9 cellular contexts compared by ENCODE assay signal in genomic region chr11:86062719-86063118, GRCh38. TPM values are rescaled to one million over a fixed set of nuclear protein-coding genes. Genes with fewer than 3 reads are reported as not detected.
DNase-seq lines count a peak whose midpoint lies in the region; ATAC-seq and TF ChIP-seq lines count a peak whose summit lies in the region.
"Had no signal": no experiment of that assay in that cellular context is flagged by ENCODE, and none has a peak within 500 bp of the region (broad histone marks: within the 10 kb centered on the region; RNA-seq: fewer than 3 reads in every experiment).

No MANE protein-coding gene starts in this region.

- peak overlapping the region; percentile 95 for H3K4me3 Mint-ChIP-seq in activated T-helper 17 cell treated with anti-CD3 and anti-CD28 coated beads, Interleukin-2, amount 50 U/mL, for 72 hours

- peaks cover 100% of the 10 kb centered on the region for H3K79me2 ChIP-seq in SK-N-SH (ENCODE audit: insufficient read depth)

- DNase-seq in SK-N-SH (no peak), right cardiac atrium (no peak), suprapubic skin (ENCODE audit: low spot score in 2 of 2) (no peak), erythroblast (lab: John Stamatoyannopoulos, UW) (no peak), G401 (ENCODE audit: low spot score) (no peak), COLO829 (ENCODE audit: low spot score) (no peak)
- DNase-seq: left cardiac atrium had no signal

- peaks cover 80% of the 10 kb centered on the region for H3K36me3 Mint-ChIP-seq in activated T-helper 17 cell treated with anti-CD3 and anti-CD28 coated beads, Interleukin-2, amount 50 U/mL, for 72 hours (ENCODE audit: low read depth)

- TF ChIP-seq RAD21 in SK-N-SH (IDR thresholded peaks at IDR 0.05; ENCODE audit: low read length): no peak

- ATAC-seq in SK-N-SH treated with all-trans-retinoic acid at 6 μM for 48 hours (no peak), right cardiac atrium (peak; percentile 47 to 57)
- ATAC-seq in activated T-helper 17 cell treated with anti-CD3 and anti-CD28 coated beads, Interleukin-2, amount 50 U/mL, for 72 hours (replicated peaks): no peak

- 96% methylated on average over 3 of the region's 3 CpGs for WGBS in SK-N-SH (ENCODE audit: low lambda C conversion rate)
- WGBS in right cardiac atrium: 26% methylated on average over 3 of the region's 3 CpGs
- 38% methylated on average over 3 of the region's 3 CpGs for WGBS in suprapubic skin

- H4K20me1 ChIP-seq in SK-N-SH (ENCODE audit: insufficient read depth): peaks cover 100% of the 10 kb centered on the region

- H3K36me3 ChIP-seq in SK-N-SH (replicated peaks in 1 of 2; ENCODE audit: control insufficient read depth in 1 of 2, insufficient read depth in 2 of 2, low read length in 1 of 2) (no peaks in the 10 kb centered on the region), suprapubic skin (no peaks in the 10 kb centered on the region)

- in situ Hi-C loops in G401 (cut with HindIII; ENCODE audit: low sequenced_read_pairs): no loop called here

- TF ChIP-seq CTCF in SK-N-SH (IDR thresholded peaks at IDR 0.05): no peak
- no peak for TF ChIP-seq CTCF in suprapubic skin (IDR thresholded peaks at IDR 0.05)

- peak overlapping the region; percentile 63; the same call in 1 of the 2 replicates for H3K9ac ChIP-seq in SK-N-SH

- H3K4me1 ChIP-seq in SK-N-SH (ENCODE audit: control insufficient read depth in 1 of 2, insufficient read depth in 2 of 2, low read depth in 1 of 2, low read length in 1 of 2): peaks cover 9 to 26% of the 10 kb centered on the region in 2 experiments; a peak in 2 of 4 replicates
- H3K4me1 ChIP-seq in right cardiac atrium (ENCODE audit: control insufficient read depth, insufficient read depth, low read length): peaks cover 8% of the 10 kb centered on the region
- H3K4me1 ChIP-seq in suprapubic skin: peaks cover 76% of the 10 kb centered on the region

- intact Hi-C loops in right cardiac atrium (cut with DNase I): no loop called here

- no peaks in the 10 kb centered on the region for H3K27me3 Mint-ChIP-seq in activated T-helper 17 cell treated with anti-CD3 and anti-CD28 coated beads, Interleukin-2, amount 50 U/mL, for 72 hours

- no peak for TF ChIP-seq EP300 in SK-N-SH (IDR thresholded peaks at IDR 0.05; ENCODE audit: borderline replicate concordance in 1 of 2, low read depth in 1 of 2, low read length in 1 of 2)
- TF ChIP-seq EP300 in suprapubic skin (IDR thresholded peaks at IDR 0.05): no peak

- H3K27me3 ChIP-seq in SK-N-SH (ENCODE audit: insufficient read depth) (no peaks in the 10 kb centered on the region), right cardiac atrium (ENCODE audit: control insufficient read depth, insufficient read depth) (no peaks in the 10 kb centered on the region), suprapubic skin (no peaks in the 10 kb centered on the region)

- CTCF ChIA-PET in SK-N-SH (lab: Yijun Ruan, JAX): interaction anchor here (0.6 to 1.2 kb wide), 2 partner anchors 19 to 156 kb away, joined by 3 read pairs; no protein-coding TSS in a partner anchor

- TF ChIP-seq POLR2A in suprapubic skin (IDR thresholded peaks at IDR 0.05) (no peak), erythroblast (IDR thresholded peaks at IDR 0.05; ENCODE audit: low read length) (no peak)

- no peak overlapping the region for H2AFZ ChIP-seq in SK-N-SH (ENCODE audit: low read depth)

- peaks cover 3% of the 10 kb centered on the region for H3K9me3 Mint-ChIP-seq in activated T-helper 17 cell treated with anti-CD3 and anti-CD28 coated beads, Interleukin-2, amount 50 U/mL, for 72 hours

- POLR2A ChIA-PET in SK-N-SH (lab: Yijun Ruan, JAX): no interaction called here

- H3K27ac Mint-ChIP-seq in activated T-helper 17 cell treated with anti-CD3 and anti-CD28 coated beads, Interleukin-2, amount 50 U/mL, for 72 hours: peak overlapping the region; percentile 89

- peak overlapping the region; percentile 60; the same call in 1 of the 2 replicates for H3K4me2 ChIP-seq in SK-N-SH

- H3K9me3 ChIP-seq in SK-N-SH: no peaks in the 10 kb centered on the region
- no peaks in the 10 kb centered on the region for H3K9me3 ChIP-seq in right cardiac atrium (ENCODE audit: control insufficient read depth, low read length)
- no peaks in the 10 kb centered on the region for H3K9me3 ChIP-seq in suprapubic skin

- peaks cover 24% of the 10 kb centered on the region for H3F3A ChIP-seq in SK-N-SH (replicated peaks; ENCODE audit: insufficient read depth)

- no peak overlapping the region for H3K4me3 ChIP-seq in SK-N-SH (ENCODE audit: low read depth in 2 of 2, low read length in 1 of 2)
- peak overlapping the region; percentile 32 for H3K4me3 ChIP-seq in right cardiac atrium (ENCODE audit: low read length)
- peak overlapping the region; percentile 100 for H3K4me3 ChIP-seq in suprapubic skin

- H3K4me1 Mint-ChIP-seq in activated T-helper 17 cell treated with anti-CD3 and anti-CD28 coated beads, Interleukin-2, amount 50 U/mL, for 72 hours: peaks cover 48% of the 10 kb centered on the region

- peak overlapping the region in 1 of 2 experiments; percentile 99; a peak in 3 of 4 replicates for H3K27ac ChIP-seq in SK-N-SH (ENCODE audit: low read depth in 2 of 2, low read length in 1 of 2)
- no peak overlapping the region for H3K27ac ChIP-seq in right cardiac atrium (ENCODE audit: low read length)
- peak overlapping the region; percentile 70 for H3K27ac ChIP-seq in suprapubic skin

- no peaks in the 10 kb centered on the region for H3K9me2 ChIP-seq in SK-N-SH

TF ChIP-seq in SK-N-SH, 30 proteins besides CTCF, POLR2A, EP300 and RAD21:
- no peak for TF ChIP-seq MEF2A (IDR thresholded peaks at IDR 0.05; ENCODE audit: borderline replicate concordance, low read depth)
- no peak for TF ChIP-seq SMC3 (IDR thresholded peaks at IDR 0.05; ENCODE audit: low read depth, low read length)
- no peak for TF ChIP-seq EZH2phosphoT487 (IDR thresholded peaks at IDR 0.05; ENCODE audit: borderline replicate concordance, low read depth)

TF ChIP-seq in SK-N-SH treated with all-trans-retinoic acid at 6 μM for 48 hours, 23 proteins besides CTCF, POLR2A, EP300 and RAD21 (continues in another document):
- TF ChIP-seq PPARA (CRISPR knock-in tag; IDR thresholded peaks at IDR 0.05; ENCODE audit: borderline replicate concordance) (no peak), ZC3H10 (CRISPR knock-in tag; IDR thresholded peaks at IDR 0.05) (no peak), SNAI2 (CRISPR knock-in tag; IDR thresholded peaks at IDR 0.05) (no peak), ZFP30 (CRISPR knock-in tag; IDR thresholded peaks at IDR 0.05) (no peak), ZNF565 (CRISPR knock-in tag; conservative IDR thresholded peaks at IDR 0.05; ENCODE audit: low read depth) (no peak), POU6F1 (CRISPR knock-in tag; IDR thresholded peaks at IDR 0.05; ENCODE audit: borderline replicate concordance, low read depth) (no peak), TOX (CRISPR knock-in tag; IDR thresholded peaks at IDR 0.05; ENCODE audit: borderline replicate concordance) (no peak), GLIS3 (CRISPR knock-in tag; IDR thresholded peaks at IDR 0.05) (no peak), CREB5 (CRISPR knock-in tag; IDR thresholded peaks at IDR 0.05; ENCODE audit: low read depth) (no peak), CSDC2 (CRISPR knock-in tag; IDR thresholded peaks at IDR 0.05) (no peak), TCF4 (CRISPR knock-in tag; IDR thresholded peaks at IDR 0.05; ENCODE audit: borderline replicate concordance) (no peak), RARB (CRISPR knock-in tag; IDR thresholded peaks at IDR 0.05) (no peak), ESRRG (CRISPR knock-in tag; IDR thresholded peaks at IDR 0.05) (no peak), OSR1 (CRISPR knock-in tag; IDR thresholded peaks at IDR 0.05) (no peak), BACH2 (CRISPR knock-in tag; IDR thresholded peaks at IDR 0.05; ENCODE audit: borderline replicate concordance) (no peak)

RNA-seq across cellular contexts. Expression of gene PICALM, which starts 6.2 kb away (rescaled TPM):
- polyA plus RNA-seq in SK-N-SH (2012; rRNA removed) (103 and 147 TPM in 2 replicates), right cardiac atrium (62.8 TPM)
- polyA plus RNA-seq in SK-N-SH (2012; cell fraction: cytosol; rRNA removed): 115 and 124 TPM in 2 replicates
- polyA plus RNA-seq in SK-N-SH (2012; cell fraction: nucleus; rRNA removed): 63.0 and 149 TPM in 2 replicates
- total RNA-seq in activated T-helper 17 cell treated with anti-CD3 and anti-CD28 coated beads, Interleukin-2, amount 50 U/mL, for 72 hours: 100 to 1,000 TPM in 1 of 2 donors, 10 to 100 TPM in 1; 87.9 to 134 TPM
- total RNA-seq in right cardiac atrium (100 to 1,000 TPM; 170 to 298 (median 182) TPM), suprapubic skin (100 to 1,000 TPM; 164 to 386 (median 189) TPM)
- total RNA-seq in G401 (2014; rRNA removed; shearing (Covaris generic)): 45.5 and 101 TPM in 2 replicates

Comparison
In these comparisons a context has a peak if more than half of its experiments do, and no peak if none do; other contexts are left out.
1. H3K4me3 ChIP-seq: peak in right cardiac atrium (single experiment) and suprapubic skin (single experiment); none in SK-N-SH (0 of 2).
2. ATAC-seq: peak in right cardiac atrium (2 of 2); none in SK-N-SH treated with all-trans-retinoic acid at 6 μM for 48 hours (single experiment) and activated T-helper 17 cell treated with anti-CD3 and anti-CD28 coated beads, Interleukin-2, amount 50 U/mL, for 72 hours (single experiment).